2 cellular contexts compared by ENCODE assay signal in the genomic region with DNA sequence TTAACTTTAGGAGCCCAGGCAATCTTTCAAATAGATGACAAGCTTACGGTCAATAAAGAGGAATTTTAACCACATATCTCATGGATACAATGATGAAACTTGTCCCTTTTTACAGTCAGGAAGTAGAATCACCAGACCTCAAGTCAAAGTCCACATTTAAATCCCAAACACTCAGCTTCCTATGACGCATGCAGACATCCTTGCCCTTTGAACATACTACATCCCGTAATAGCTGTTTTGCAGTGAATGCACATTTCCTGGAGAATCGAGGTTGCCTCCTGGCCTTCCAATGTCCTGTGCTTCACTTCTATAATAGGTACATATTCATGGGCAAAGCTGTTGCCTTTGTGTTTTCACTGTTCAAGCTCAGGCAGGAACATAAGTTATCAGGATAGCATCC.
TF ChIP-seq lines count a peak whose summit lies in the region.
"Not testable (repeated sequence)": the region's sequence is repeated elsewhere in the genome, so short reads cannot be mapped to it uniquely, and the experiment has no call there.

No MANE protein-coding gene starts in this region.

TF ChIP-seq in endothelial cell of umbilical vein, 7 proteins besides CTCF, POLR2A, EP300 and RAD21:
- peak; percentile 15 for TF ChIP-seq FOS (IDR thresholded peaks at IDR 0.05; ENCODE audit: borderline replicate concordance, insufficient read depth, low read length)
- TF ChIP-seq POLR2AphosphoS5 (IDR thresholded peaks at IDR 0.05; ENCODE audit: insufficient read depth, low read depth, low read length), result peak; percentile 34
- TF ChIP-seq GATA2 (IDR thresholded peaks at IDR 0.05; ENCODE audit: insufficient read depth, insufficient read length, low read depth, low read length), result peak; percentile 18

TF ChIP-seq in HepG2, 621 proteins besides CTCF, POLR2A, EP300 and RAD21:
- peak; percentile 31; the same call in 1 of the 2 replicates for TF ChIP-seq HNF4A (CRISPR knock-in tag; IDR thresholded peaks at IDR 0.05)
- TF ChIP-seq GABPA (IDR thresholded peaks at IDR 0.05; ENCODE audit: low read depth, low read length); HNF4G (CRISPR knock-in tag; IDR thresholded peaks at IDR 0.05; ENCODE audit: borderline replicate concordance, low read depth); CREB1 (IDR thresholded peaks at IDR 0.05): not testable (repeated sequence)
- peak; percentile 78; the same call in 1 of the 2 replicates for TF ChIP-seq GABPA (CRISPR knock-in tag; IDR thresholded peaks at IDR 0.05; ENCODE audit: low read depth)
- TF ChIP-seq ZBTB21 (CRISPR knock-in tag; IDR thresholded peaks at IDR 0.05), result peak; percentile 85
- 0 out of 2 replicates have a peak, but pooled peaks have one; percentile 12 for TF ChIP-seq HNF4G (IDR thresholded peaks at IDR 0.05; ENCODE audit: borderline replicate concordance, low read depth, low read length)
- peak; percentile 72 for TF ChIP-seq CREB1 (CRISPR knock-in tag; IDR thresholded peaks at IDR 0.05)
- TF ChIP-seq ATF1 (CRISPR knock-in tag; IDR thresholded peaks at IDR 0.05), result peak; percentile 59; the same call in 1 of the 2 replicates
- peak; percentile 43; the same call in 1 of the 2 replicates for TF ChIP-seq FOSL2 (CRISPR knock-in tag; IDR thresholded peaks at IDR 0.05)
- TF ChIP-seq GABPB1 (CRISPR knock-in tag; IDR thresholded peaks at IDR 0.05), result peak; percentile 61
